Comparison of ENCODE assay signal across 1 cellular context in genomic region chr7:30255096-30255769, GRCh38.
TF ChIP-seq lines count a peak whose summit lies in the region.

No MANE protein-coding gene starts in this region.

TF ChIP-seq in HepG2, 621 proteins besides CTCF, POLR2A, EP300 and RAD21 (continued from another document and continues in another):
- peak; percentile 41; the same call in 1 of the 2 replicates for TF ChIP-seq ELF3 (CRISPR knock-in tag; IDR thresholded peaks at IDR 0.05)
- TF ChIP-seq ZNF281 (CRISPR knock-in tag; IDR thresholded peaks at IDR 0.05; ENCODE audit: borderline replicate concordance): peak; percentile 30; the same call in 1 of the 2 replicates
- peak; percentile 74 for TF ChIP-seq HOXA3 (CRISPR knock-in tag; IDR thresholded peaks at IDR 0.05)
- no peak for TF ChIP-seq AKAP8 (CRISPR knock-in tag; IDR thresholded peaks at IDR 0.05)
- peak; percentile 95 for TF ChIP-seq HNF1B (CRISPR knock-in tag; IDR thresholded peaks at IDR 0.05)
- peak; percentile 63; the same call in 1 of the 2 replicates for TF ChIP-seq MBD4 (IDR thresholded peaks at IDR 0.05; ENCODE audit: borderline replicate concordance, low read length)
- peak; percentile 35; the same call in 1 of the 2 replicates for TF ChIP-seq GATA4 (IDR thresholded peaks at IDR 0.05; ENCODE audit: borderline replicate concordance, low read depth)
- TF ChIP-seq ZXDC (CRISPR knock-in tag; IDR thresholded peaks at IDR 0.05): no peak
- peak; percentile 87 for TF ChIP-seq ZNF580 (CRISPR knock-in tag; IDR thresholded peaks at IDR 0.05; ENCODE audit: borderline replicate concordance, low read depth)
- 0 out of 2 replicates have a peak, but pooled peaks have one; percentile 63 for TF ChIP-seq ZNF292 (CRISPR knock-in tag; IDR thresholded peaks at IDR 0.05; ENCODE audit: borderline replicate concordance, low read depth)
- peak; percentile 89 for TF ChIP-seq NFIC (IDR thresholded peaks at IDR 0.05; ENCODE audit: low read length)
- TF ChIP-seq ZNF749 (CRISPR knock-in tag; IDR thresholded peaks at IDR 0.05; ENCODE audit: borderline replicate concordance): no peak
- TF ChIP-seq CHD4 (IDR thresholded peaks at IDR 0.05; ENCODE audit: borderline replicate concordance, low read length): peak; percentile 92
- 0 out of 2 replicates have a peak, but pooled peaks have one; percentile 65 for TF ChIP-seq KLF11 (CRISPR knock-in tag; IDR thresholded peaks at IDR 0.05)
- TF ChIP-seq TCF12 (IDR thresholded peaks at IDR 0.05): no peak
- TF ChIP-seq TCF12 (CRISPR knock-in tag; IDR thresholded peaks at IDR 0.05): peak; percentile 93
- TF ChIP-seq ZNF20 (CRISPR knock-in tag; IDR thresholded peaks at IDR 0.05): 0 out of 2 replicates have a peak, but pooled peaks have one; percentile 37
- TF ChIP-seq KDM6A (CRISPR knock-in tag; IDR thresholded peaks at IDR 0.05; ENCODE audit: low read depth): peak; percentile 76
- TF ChIP-seq MLX (CRISPR knock-in tag; IDR thresholded peaks at IDR 0.05): 0 out of 2 replicates have a peak, but pooled peaks have one; percentile 12
- peak; percentile 82; the same call in 1 of the 2 replicates for TF ChIP-seq RXRA (CRISPR knock-in tag; IDR thresholded peaks at IDR 0.05)
- TF ChIP-seq CCDC6 (CRISPR knock-in tag; IDR thresholded peaks at IDR 0.05): peak; percentile 65; the same call in 1 of the 2 replicates
- no peak for TF ChIP-seq KIAA2018 (CRISPR knock-in tag; IDR thresholded peaks at IDR 0.05; ENCODE audit: borderline replicate concordance)
- 0 out of 2 replicates have a peak, but pooled peaks have one; percentile 45 for TF ChIP-seq ZNF770 (CRISPR knock-in tag; IDR thresholded peaks at IDR 0.05)
- peak; percentile 53; the same call in 1 of the 2 replicates for TF ChIP-seq ZSCAN20 (CRISPR knock-in tag; IDR thresholded peaks at IDR 0.05; ENCODE audit: borderline replicate concordance)
- 0 out of 2 replicates have a peak, but pooled peaks have one; percentile 35 for TF ChIP-seq ZNF7 (CRISPR knock-in tag; IDR thresholded peaks at IDR 0.05)
- no peak for TF ChIP-seq ZNF276 (CRISPR knock-in tag; IDR thresholded peaks at IDR 0.05; ENCODE audit: low read depth)
- 0 out of 2 replicates have a peak, but pooled peaks have one; percentile 42 for TF ChIP-seq ZNF772 (CRISPR knock-in tag; IDR thresholded peaks at IDR 0.05)
- 0 out of 2 replicates have a peak, but pooled peaks have one; percentile 64 for TF ChIP-seq ZNF124 (CRISPR knock-in tag; IDR thresholded peaks at IDR 0.05)
- peak; percentile 41 for TF ChIP-seq XRCC5 (optimal IDR thresholded peaks at IDR 0.05; ENCODE audit: low read length)
- TF ChIP-seq HMG20B (CRISPR knock-in tag; conservative IDR thresholded peaks at IDR 0.05): 0 out of 2 replicates have a peak, but pooled peaks have one; percentile 64
- no peak for TF ChIP-seq LRRFIP1 (CRISPR knock-in tag; conservative IDR thresholded peaks at IDR 0.05)
- peak; percentile 97 for TF ChIP-seq BCL6 (CRISPR knock-in tag; IDR thresholded peaks at IDR 0.05)
